In the genomic region with DNA sequence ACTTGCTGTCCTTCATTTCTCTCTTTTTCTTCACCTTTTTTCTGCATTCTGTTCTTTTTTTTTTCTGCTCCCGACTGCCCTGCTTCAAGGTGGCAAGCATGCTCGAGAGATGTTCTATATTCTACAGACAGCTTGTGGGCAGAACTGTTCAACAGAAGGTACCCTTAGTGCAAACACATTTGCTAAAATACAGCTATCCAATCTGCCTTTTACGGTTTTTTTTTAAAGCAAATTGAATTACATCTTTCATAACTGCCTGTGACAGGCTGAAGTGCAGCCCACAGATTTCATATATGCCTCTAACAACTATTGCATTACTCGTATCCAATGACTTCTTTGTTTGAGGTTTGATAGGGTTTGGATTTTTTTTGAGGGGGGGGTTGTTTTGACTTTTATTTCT, we compare ENCODE assay signal across 2 cellular contexts.
TF ChIP-seq lines count a peak whose summit lies in the region.

No MANE protein-coding gene starts in this region.

TF ChIP-seq in SK-N-SH, 30 proteins besides CTCF, POLR2A, EP300 and RAD21 (continued from another document):
- TF ChIP-seq, protein P1, sequence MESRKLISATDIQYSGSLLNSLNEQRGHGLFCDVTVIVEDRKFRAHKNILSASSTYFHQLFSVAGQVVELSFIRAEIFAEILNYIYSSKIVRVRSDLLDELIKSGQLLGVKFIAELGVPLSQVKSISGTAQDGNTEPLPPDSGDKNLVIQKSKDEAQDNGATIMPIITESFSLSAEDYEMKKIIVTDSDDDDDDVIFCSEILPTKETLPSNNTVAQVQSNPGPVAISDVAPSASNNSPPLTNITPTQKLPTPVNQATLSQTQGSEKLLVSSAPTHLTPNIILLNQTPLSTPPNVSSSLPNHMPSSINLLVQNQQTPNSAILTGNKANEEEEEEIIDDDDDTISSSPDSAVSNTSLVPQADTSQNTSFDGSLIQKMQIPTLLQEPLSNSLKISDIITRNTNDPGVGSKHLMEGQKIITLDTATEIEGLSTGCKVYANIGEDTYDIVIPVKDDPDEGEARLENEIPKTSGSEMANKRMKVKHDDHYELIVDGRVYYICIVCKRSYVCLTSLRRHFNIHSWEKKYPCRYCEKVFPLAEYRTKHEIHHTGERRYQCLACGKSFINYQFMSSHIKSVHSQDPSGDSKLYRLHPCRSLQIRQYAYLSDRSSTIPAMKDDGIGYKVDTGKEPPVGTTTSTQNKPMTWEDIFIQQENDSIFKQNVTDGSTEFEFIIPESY (IDR thresholded peaks at IDR 0.05; ENCODE audit: borderline replicate concordance, low read depth): no peak
- no peak for TF ChIP-seq EZH2phosphoT487 (IDR thresholded peaks at IDR 0.05; ENCODE audit: borderline replicate concordance, low read depth)
- TF ChIP-seq, protein P2, sequence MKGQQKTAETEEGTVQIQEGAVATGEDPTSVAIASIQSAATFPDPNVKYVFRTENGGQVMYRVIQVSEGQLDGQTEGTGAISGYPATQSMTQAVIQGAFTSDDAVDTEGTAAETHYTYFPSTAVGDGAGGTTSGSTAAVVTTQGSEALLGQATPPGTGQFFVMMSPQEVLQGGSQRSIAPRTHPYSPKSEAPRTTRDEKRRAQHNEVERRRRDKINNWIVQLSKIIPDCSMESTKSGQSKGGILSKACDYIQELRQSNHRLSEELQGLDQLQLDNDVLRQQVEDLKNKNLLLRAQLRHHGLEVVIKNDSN (IDR thresholded peaks at IDR 0.05; ENCODE audit: borderline replicate concordance, low read depth): no peak
- TF ChIP-seq CHD2 (IDR thresholded peaks at IDR 0.05; ENCODE audit: low read length, partially characterized antibody): no peak
- TF ChIP-seq TEAD4 (IDR thresholded peaks at IDR 0.05; ENCODE audit: borderline replicate concordance, insufficient read depth): no peak
- TF ChIP-seq FOXJ3 (CRISPR knock-in tag; IDR thresholded peaks at IDR 0.05): no peak

TF ChIP-seq in SK-N-SH treated with all-trans-retinoic acid at 6 μM for 48 hours, 23 proteins besides CTCF, POLR2A, EP300 and RAD21 (continued from another document):
- TF ChIP-seq GLIS3 (CRISPR knock-in tag; IDR thresholded peaks at IDR 0.05): no peak
- TF ChIP-seq ZC3H10 (CRISPR knock-in tag; IDR thresholded peaks at IDR 0.05): no peak
- no peak for TF ChIP-seq OSR1 (CRISPR knock-in tag; IDR thresholded peaks at IDR 0.05)
- no peak for TF ChIP-seq ZFP30 (CRISPR knock-in tag; IDR thresholded peaks at IDR 0.05)
- no peak for TF ChIP-seq ZFP3 (CRISPR knock-in tag; IDR thresholded peaks at IDR 0.05)
- TF ChIP-seq, protein P3, sequence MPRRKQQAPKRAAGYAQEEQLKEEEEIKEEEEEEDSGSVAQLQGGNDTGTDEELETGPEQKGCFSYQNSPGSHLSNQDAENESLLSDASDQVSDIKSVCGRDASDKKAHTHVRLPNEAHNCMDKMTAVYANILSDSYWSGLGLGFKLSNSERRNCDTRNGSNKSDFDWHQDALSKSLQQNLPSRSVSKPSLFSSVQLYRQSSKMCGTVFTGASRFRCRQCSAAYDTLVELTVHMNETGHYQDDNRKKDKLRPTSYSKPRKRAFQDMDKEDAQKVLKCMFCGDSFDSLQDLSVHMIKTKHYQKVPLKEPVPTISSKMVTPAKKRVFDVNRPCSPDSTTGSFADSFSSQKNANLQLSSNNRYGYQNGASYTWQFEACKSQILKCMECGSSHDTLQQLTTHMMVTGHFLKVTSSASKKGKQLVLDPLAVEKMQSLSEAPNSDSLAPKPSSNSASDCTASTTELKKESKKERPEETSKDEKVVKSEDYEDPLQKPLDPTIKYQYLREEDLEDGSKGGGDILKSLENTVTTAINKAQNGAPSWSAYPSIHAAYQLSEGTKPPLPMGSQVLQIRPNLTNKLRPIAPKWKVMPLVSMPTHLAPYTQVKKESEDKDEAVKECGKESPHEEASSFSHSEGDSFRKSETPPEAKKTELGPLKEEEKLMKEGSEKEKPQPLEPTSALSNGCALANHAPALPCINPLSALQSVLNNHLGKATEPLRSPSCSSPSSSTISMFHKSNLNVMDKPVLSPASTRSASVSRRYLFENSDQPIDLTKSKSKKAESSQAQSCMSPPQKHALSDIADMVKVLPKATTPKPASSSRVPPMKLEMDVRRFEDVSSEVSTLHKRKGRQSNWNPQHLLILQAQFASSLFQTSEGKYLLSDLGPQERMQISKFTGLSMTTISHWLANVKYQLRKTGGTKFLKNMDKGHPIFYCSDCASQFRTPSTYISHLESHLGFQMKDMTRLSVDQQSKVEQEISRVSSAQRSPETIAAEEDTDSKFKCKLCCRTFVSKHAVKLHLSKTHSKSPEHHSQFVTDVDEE (CRISPR knock-in tag; IDR thresholded peaks at IDR 0.05): no peak
- TF ChIP-seq ZNF70 (CRISPR knock-in tag; IDR thresholded peaks at IDR 0.05): no peak
- no peak for TF ChIP-seq SNAI2 (CRISPR knock-in tag; IDR thresholded peaks at IDR 0.05)
- TF ChIP-seq, protein P4, sequence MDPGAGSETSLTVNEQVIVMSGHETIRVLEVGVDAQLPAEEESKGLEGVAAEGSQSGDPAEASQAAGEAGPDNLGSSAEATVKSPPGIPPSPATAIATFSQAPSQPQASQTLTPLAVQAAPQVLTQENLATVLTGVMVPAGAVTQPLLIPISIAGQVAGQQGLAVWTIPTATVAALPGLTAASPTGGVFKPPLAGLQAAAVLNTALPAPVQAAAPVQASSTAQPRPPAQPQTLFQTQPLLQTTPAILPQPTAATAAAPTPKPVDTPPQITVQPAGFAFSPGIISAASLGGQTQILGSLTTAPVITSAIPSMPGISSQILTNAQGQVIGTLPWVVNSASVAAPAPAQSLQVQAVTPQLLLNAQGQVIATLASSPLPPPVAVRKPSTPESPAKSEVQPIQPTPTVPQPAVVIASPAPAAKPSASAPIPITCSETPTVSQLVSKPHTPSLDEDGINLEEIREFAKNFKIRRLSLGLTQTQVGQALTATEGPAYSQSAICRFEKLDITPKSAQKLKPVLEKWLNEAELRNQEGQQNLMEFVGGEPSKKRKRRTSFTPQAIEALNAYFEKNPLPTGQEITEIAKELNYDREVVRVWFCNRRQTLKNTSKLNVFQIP (CRISPR knock-in tag; IDR thresholded peaks at IDR 0.05; ENCODE audit: borderline replicate concordance, low read depth): no peak
- TF ChIP-seq ARNTL (CRISPR knock-in tag; IDR thresholded peaks at IDR 0.05; ENCODE audit: borderline replicate concordance, low read depth): no peak
- TF ChIP-seq, protein P5, sequence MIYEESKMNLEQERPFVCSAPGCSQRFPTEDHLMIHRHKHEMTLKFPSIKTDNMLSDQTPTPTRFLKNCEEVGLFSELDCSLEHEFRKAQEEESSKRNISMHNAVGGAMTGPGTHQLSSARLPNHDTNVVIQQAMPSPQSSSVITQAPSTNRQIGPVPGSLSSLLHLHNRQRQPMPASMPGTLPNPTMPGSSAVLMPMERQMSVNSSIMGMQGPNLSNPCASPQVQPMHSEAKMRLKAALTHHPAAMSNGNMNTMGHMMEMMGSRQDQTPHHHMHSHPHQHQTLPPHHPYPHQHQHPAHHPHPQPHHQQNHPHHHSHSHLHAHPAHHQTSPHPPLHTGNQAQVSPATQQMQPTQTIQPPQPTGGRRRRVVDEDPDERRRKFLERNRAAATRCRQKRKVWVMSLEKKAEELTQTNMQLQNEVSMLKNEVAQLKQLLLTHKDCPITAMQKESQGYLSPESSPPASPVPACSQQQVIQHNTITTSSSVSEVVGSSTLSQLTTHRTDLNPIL (CRISPR knock-in tag; IDR thresholded peaks at IDR 0.05; ENCODE audit: low read depth): no peak
- TF ChIP-seq ZNF565 (CRISPR knock-in tag; conservative IDR thresholded peaks at IDR 0.05; ENCODE audit: low read depth): no peak
- TF ChIP-seq TOX (CRISPR knock-in tag; IDR thresholded peaks at IDR 0.05; ENCODE audit: borderline replicate concordance): no peak
- no peak for TF ChIP-seq ZNF8 (CRISPR knock-in tag; IDR thresholded peaks at IDR 0.05)
- no peak for TF ChIP-seq TCF4 (CRISPR knock-in tag; IDR thresholded peaks at IDR 0.05; ENCODE audit: borderline replicate concordance)
